In the genomic region with DNA sequence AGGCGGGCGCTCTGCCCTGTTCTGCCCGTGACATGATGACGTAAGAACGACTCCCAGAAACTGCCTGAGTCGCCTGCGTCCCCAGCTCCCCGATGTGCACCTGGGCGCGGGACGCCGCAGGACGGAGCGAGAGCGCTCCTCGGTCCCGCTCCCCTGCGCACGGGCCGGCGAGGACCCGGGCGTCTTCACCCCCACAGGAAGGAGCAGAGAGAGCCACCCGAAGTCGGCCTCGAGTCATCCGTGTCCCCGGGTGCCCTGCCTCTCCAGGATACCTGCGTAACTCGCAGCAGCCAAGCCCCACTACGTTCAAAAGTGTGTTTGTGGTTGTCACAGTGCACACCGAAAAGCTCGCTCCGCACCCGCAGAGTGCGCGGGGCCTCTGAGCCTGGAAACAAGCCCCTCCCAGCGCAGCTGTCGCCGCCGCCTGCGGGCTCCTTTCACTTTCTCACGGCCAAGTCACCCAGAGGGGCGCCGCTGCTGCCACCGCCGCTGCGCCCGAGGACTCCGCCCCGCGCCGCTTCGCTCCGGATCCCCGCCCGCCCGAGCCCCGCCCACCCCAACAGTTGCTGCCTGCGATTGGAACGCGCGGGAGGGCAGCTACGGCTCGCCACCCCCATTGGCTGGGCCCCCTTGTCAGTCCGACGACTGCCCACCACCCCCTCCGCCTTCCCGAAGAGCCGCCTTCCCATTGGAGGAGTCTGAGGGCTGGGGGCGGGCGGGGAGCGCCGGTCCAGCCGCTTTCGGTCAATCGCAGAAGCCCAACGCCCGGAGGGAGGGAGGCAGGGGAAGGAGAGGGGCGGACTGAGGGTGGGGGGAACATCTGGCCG, we compare ENCODE assay signal across 8 cellular contexts.
DNase-seq lines count a peak whose midpoint lies in the region; ATAC-seq and TF ChIP-seq lines count a peak whose summit lies in the region.

No MANE protein-coding gene starts in this region.

- peak; percentile 74 for ATAC-seq in GM19025 (IDR thresholded peaks at IDR 0.05; ENCODE audit: low read depth, unreplicated experiment)
- ATAC-seq in HG03280 (IDR thresholded peaks at IDR 0.05; ENCODE audit: unreplicated experiment) = peak; percentile 82

- TF ChIP-seq CTCF in AG09319 (IDR thresholded peaks at IDR 0.05; ENCODE audit: low read depth, low read length) = no peak

- DNase-seq in AG09319 (ENCODE audit: extremely low read depth, low read depth) (peak; percentile 99), NCI-H345 (lab: John Stamatoyannopoulos, UW) (peak; percentile 99), iris pigment epithelial cell (ENCODE audit: low read depth) (peak; percentile 100)
- peak; percentile 89 to 97 (median 95) for DNase-seq in activated CD4-positive, CD25-positive, alpha-beta regulatory T cell (lab: John Stamatoyannopoulos, UW)
- DNase-seq in central memory CD4-positive, alpha-beta T cell = peak; percentile 97
- DNase-seq in stimulated activated CD4-positive, alpha-beta T cell treated with anti-CD3 and anti-CD28 coated beads, Interleukin-12 subunit alpha, Interleukin-12 subunit beta, amount 100 ng/mL, for 24 hours (ENCODE audit: low read depth in 2 of 2) = peak; percentile 94 to 95

Comparison
In these comparisons a context has a peak if more than half of its experiments do, and no peak if none do; other contexts are left out.
1. Peak in every context shown above with its lines: DNase-seq and ATAC-seq.